Comparison of ENCODE assay signal across 23 cellular contexts in the genomic region with DNA sequence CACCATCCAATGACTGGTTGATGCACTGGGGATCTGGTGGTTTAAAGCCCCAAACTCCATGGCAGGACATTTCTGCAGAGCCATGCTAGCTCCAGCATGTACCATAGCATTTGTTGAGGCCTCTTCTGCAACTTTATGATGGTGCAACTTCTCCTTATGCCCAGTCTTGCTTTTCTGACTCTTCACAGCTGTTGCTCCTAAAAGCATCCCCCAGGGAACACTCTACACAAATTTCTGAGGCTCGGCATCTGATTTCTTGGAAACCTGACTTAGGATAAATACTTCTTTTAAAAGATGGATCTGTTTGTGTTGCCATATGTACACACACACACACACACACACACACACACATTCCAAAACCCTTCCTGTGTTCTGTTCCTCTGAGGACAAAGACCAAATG.
DNase-seq lines count a peak whose midpoint lies in the region; ATAC-seq and TF ChIP-seq lines count a peak whose summit lies in the region.
"Had no signal": no experiment of that assay in that cellular context is flagged by ENCODE, and none has a peak within 500 bp of the region (broad histone marks: within the 10 kb centered on the region; RNA-seq: fewer than 3 reads in every experiment).

No MANE protein-coding gene starts in this region.

- peaks cover 7% of the 10 kb centered on the region for H3K36me3 Mint-ChIP-seq in mesothelial cell of epicardium
- H3K36me3 Mint-ChIP-seq: CD14-positive monocyte; CD8-positive, alpha-beta memory T cell had no signal

- intact Hi-C loops in sciatic nerve (cut with DNase I): no loop called here

- H3K4me1 ChIP-seq in SJCRH30 (peaks cover 58% of the 10 kb centered on the region), neuronal stem cell (ENCODE audit: control insufficient read depth in 2 of 2, insufficient read depth in 1 of 2, low read depth in 1 of 2, low read length in 2 of 2) (no peaks in the 10 kb centered on the region)
- H3K4me1 ChIP-seq: A549, BE2C had no signal

- H2BK12ac ChIP-seq in neuronal stem cell (ENCODE audit: low read length): no peak overlapping the region

- no peak overlapping the region for H2AK5ac ChIP-seq in neuronal stem cell (ENCODE audit: low read depth, low read length)

- no peak overlapping the region for H3K23ac ChIP-seq in neuronal stem cell (ENCODE audit: low read depth, low read length, poor library complexity)

- H3K9me3 Mint-ChIP-seq in mesothelial cell of epicardium: peaks cover 20% of the 10 kb centered on the region
- H3K9me3 Mint-ChIP-seq: CD4-positive, alpha-beta T cell had no signal

- DNase-seq in SJCRH30 (peak in 1 of 2 experiments; percentile 16), islet precursor cell (peak; percentile 11), mesothelial cell of epicardium (ENCODE audit: low spot score in 2 of 2, unreplicated experiment in 2 of 2) (no peak), sciatic nerve (ENCODE audit: low spot score) (no peak), GOT3 (lab: John Stamatoyannopoulos, UW) (no peak), SW 1271 (lab: John Stamatoyannopoulos, UW) (no peak), neuronal stem cell (ENCODE audit: low spot score) (no peak)
- DNase-seq: 8988T; ACHN; AML-193; BE2C; Calu3; CD4-positive, alpha-beta T cell; CD8-positive, alpha-beta memory T cell; COR-L47; DMS53; GF-D8; GM23248; H9 had no signal

- H2AFZ ChIP-seq in neuronal stem cell (ENCODE audit: low read length): no peak overlapping the region
- H2AFZ ChIP-seq: GM23248 had no signal

- peaks cover 47% of the 10 kb centered on the region for H3K4me1 Mint-ChIP-seq in mesothelial cell of epicardium
- H3K4me1 Mint-ChIP-seq: CD14-positive monocyte; CD8-positive, alpha-beta memory T cell had no signal

- H3K27ac Mint-ChIP-seq in mesothelial cell of epicardium: peak overlapping the region; percentile 31
- H3K27ac Mint-ChIP-seq: CD14-positive monocyte; CD4-positive, alpha-beta T cell; CD8-positive, alpha-beta memory T cell had no signal

- H3K14ac ChIP-seq in neuronal stem cell (ENCODE audit: low read length): no peak overlapping the region

- H3K27ac ChIP-seq in SJCRH30 (peak overlapping the region; percentile 42), neuronal stem cell (replicated peaks; ENCODE audit: low read length) (no peak overlapping the region)
- H3K27ac ChIP-seq: A549; BLaER1 treated with 17β-estradiol and CSF1 and Interleukin-3, amounts not matched to agents 10 nM and 100 nM; GM23248 had no signal

- peak; percentile 40 for ATAC-seq in sciatic nerve
- ATAC-seq: A549, HCT116 had no signal

- no peak overlapping the region for H2BK5ac ChIP-seq in neuronal stem cell (ENCODE audit: low read length)

- no peaks in the 10 kb centered on the region for H3K79me1 ChIP-seq in neuronal stem cell (ENCODE audit: low read depth, low read length)

- H3K4me3 ChIP-seq in SJCRH30 (no peak overlapping the region), neuronal stem cell (ENCODE audit: low read length in 2 of 2) (no peak overlapping the region)
- H3K4me3 ChIP-seq: A549; BLaER1 treated with 17β-estradiol and CSF1 and Interleukin-3, amounts not matched to agents 10 nM and 100 nM; GM23248 had no signal

- H4K8ac ChIP-seq in neuronal stem cell (ENCODE audit: low read depth, low read length): no peak overlapping the region

- no peak overlapping the region for H3K4me3 Mint-ChIP-seq in mesothelial cell of epicardium
- H3K4me3 Mint-ChIP-seq: CD14-positive monocyte; CD4-positive, alpha-beta T cell; H9 had no signal

- H4K91ac ChIP-seq in neuronal stem cell (ENCODE audit: low read depth, low read length, poor library complexity): no peak overlapping the region

- no CpG with 5 or more reads among the region's 1 CpG for WGBS in neuronal stem cell (ENCODE audit: extremely low coverage in 2 of 2, insufficient read length in 2 of 2, insufficient replicate concordance in 1 of 2), 2 donors

- no peak overlapping the region for H3K9ac ChIP-seq in neuronal stem cell (ENCODE audit: low read depth, low read length, poor library complexity)
- H3K9ac ChIP-seq: BLaER1 treated with 17β-estradiol and CSF1 and Interleukin-3, amounts not matched to agents 10 nM and 100 nM; GM23248 had no signal

- H3K18ac ChIP-seq in neuronal stem cell (ENCODE audit: low read length): no peak overlapping the region

- H2BK120ac ChIP-seq in neuronal stem cell (ENCODE audit: low read depth, low read length): no peak overlapping the region

- no peak overlapping the region for H2BK15ac ChIP-seq in neuronal stem cell (ENCODE audit: low read length)

- H3K4me2 ChIP-seq in neuronal stem cell (ENCODE audit: insufficient read depth, low read length, poor library complexity, severe bottlenecking): no peak overlapping the region
- H3K4me2 ChIP-seq: A549 had no signal

- TF ChIP-seq CTCF in mesothelial cell of epicardium (IDR thresholded peaks at IDR 0.05; ENCODE audit: unreplicated experiment): no peak

- H3K36me3 ChIP-seq in SJCRH30: no peaks in the 10 kb centered on the region
- no peaks in the 10 kb centered on the region for H3K36me3 ChIP-seq in neuronal stem cell (replicated peaks in 1 of 2; ENCODE audit: control insufficient read depth in 2 of 2, insufficient read depth in 2 of 2, low read length in 2 of 2)
- H3K36me3 ChIP-seq: BE2C; BLaER1 treated with 17β-estradiol and CSF1 and Interleukin-3, amounts not matched to agents 10 nM and 100 nM had no signal

- H3K9me3 ChIP-seq in SJCRH30 (replicated peaks): no peaks in the 10 kb centered on the region; the same call in 1 of the 2 replicates
- no peaks in the 10 kb centered on the region for H3K9me3 ChIP-seq in neuronal stem cell (replicated peaks in 1 of 2; ENCODE audit: control insufficient read depth in 2 of 2, insufficient read depth in 1 of 2, low read depth in 1 of 2, low read length in 2 of 2)
- H3K9me3 ChIP-seq: BE2C had no signal

- no peaks in the 10 kb centered on the region for H3K27me3 Mint-ChIP-seq in mesothelial cell of epicardium (ENCODE audit: low read depth)

- H3K27me3 ChIP-seq in SJCRH30 (no peaks in the 10 kb centered on the region), neuronal stem cell (ENCODE audit: control insufficient read depth in 3 of 3, insufficient read depth in 3 of 3, low read depth in 1 of 3, low read length in 3 of 3) (no peaks in the 10 kb centered on the region)
- H3K27me3 ChIP-seq: BE2C; BLaER1 treated with 17β-estradiol and CSF1 and Interleukin-3, amounts not matched to agents 10 nM and 100 nM had no signal

- no peak overlapping the region for H3K4ac ChIP-seq in neuronal stem cell (ENCODE audit: low read length)
